In the genomic region with DNA sequence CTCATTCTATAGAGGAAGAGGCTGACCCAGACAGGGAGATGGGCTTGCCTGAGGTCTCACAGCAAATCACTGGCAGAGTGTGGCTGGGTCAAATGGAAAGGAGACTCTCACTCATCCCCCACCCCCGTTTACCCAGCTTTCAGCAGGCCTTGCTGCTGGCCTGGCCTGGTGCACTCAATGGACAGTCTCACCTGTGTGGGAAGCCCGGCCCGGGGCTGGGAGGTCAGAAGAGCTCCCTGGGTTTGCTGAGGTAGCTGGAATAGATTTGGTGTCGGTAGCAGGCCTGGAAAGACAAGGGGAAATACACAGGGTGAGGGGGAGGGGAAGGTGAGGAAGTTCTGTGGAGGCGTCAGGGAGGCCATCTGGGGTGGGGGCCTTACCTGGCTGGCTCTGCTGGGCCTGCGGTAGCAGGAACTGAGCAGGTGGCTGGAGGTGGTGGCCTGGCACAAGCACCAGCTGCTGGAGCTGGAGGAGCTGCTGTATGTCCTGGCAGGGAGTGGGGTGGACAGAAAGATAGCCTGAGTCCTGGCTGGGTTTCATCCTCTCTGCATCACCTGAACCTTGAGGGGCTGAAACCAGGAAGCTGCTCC, we compare ENCODE assay signal across 24 cellular contexts. TPM values are rescaled to one million over a fixed set of nuclear protein-coding genes. Genes with fewer than 3 reads are reported as not detected.
DNase-seq lines count a peak whose midpoint lies in the region; ATAC-seq, FAIRE-seq and TF ChIP-seq lines count a peak whose summit lies in the region.
"Had no signal": no experiment of that assay in that cellular context is flagged by ENCODE, and none has a peak within 500 bp of the region (broad histone marks: within the 10 kb centered on the region; RNA-seq: fewer than 3 reads in every experiment).

No MANE protein-coding gene starts in this region.

- no peak for TF ChIP-seq EP300 in H1 (IDR thresholded peaks at IDR 0.05; ENCODE audit: borderline replicate concordance in 1 of 2, low read depth in 2 of 2, low read length in 2 of 2)
- no peak for TF ChIP-seq EP300 in SK-N-SH (IDR thresholded peaks at IDR 0.05; ENCODE audit: borderline replicate concordance in 1 of 2, low read depth in 1 of 2, low read length in 1 of 2)

- TF ChIP-seq CTCF in GM23338 (conservative IDR thresholded peaks at IDR 0.05; ENCODE audit: low read depth in 2 of 2) (no peak), H1 (IDR thresholded peaks at IDR 0.05; ENCODE audit: control extremely low read depth in 1 of 3, insufficient read depth in 1 of 3, low read depth in 1 of 3, low read length in 3 of 3) (no peak), SK-N-SH (IDR thresholded peaks at IDR 0.05) (no peak)

- no peak for TF ChIP-seq RAD21 in H1 (IDR thresholded peaks at IDR 0.05 in 1 of 2, conservative IDR thresholded peaks at IDR 0.05 in 1 of 2; ENCODE audit: low read depth in 2 of 2, low read length in 2 of 2)
- TF ChIP-seq RAD21 in SK-N-SH (IDR thresholded peaks at IDR 0.05; ENCODE audit: low read length): no peak

- H3K27ac ChIP-seq in GM23338 (ENCODE audit: low read depth): no peak overlapping the region
- no peak overlapping the region for H3K27ac ChIP-seq in H1 (ENCODE audit: low read depth, low read length)
- H3K27ac ChIP-seq in trophoblast cell (ENCODE audit: low read depth, low read length): no peak overlapping the region
- H3K27ac ChIP-seq in SK-N-SH (ENCODE audit: low read depth in 2 of 2, low read length in 1 of 2): no peak overlapping the region
- H3K27ac ChIP-seq: GM23248, ovary had no signal

- ATAC-seq in GM23338: peak; percentile 4; the same call in 1 of the 3 replicates
- ATAC-seq: left ventricle myocardium superior, mucosa of descending colon had no signal

- no peaks in the 10 kb centered on the region for H3K36me3 ChIP-seq in GM23338 (ENCODE audit: insufficient read depth)
- no peaks in the 10 kb centered on the region for H3K36me3 ChIP-seq in H1 (ENCODE audit: control insufficient read depth in 2 of 4, insufficient read depth in 4 of 4, low read length in 3 of 4)
- no peaks in the 10 kb centered on the region for H3K36me3 ChIP-seq in trophoblast cell (ENCODE audit: control insufficient read depth in 1 of 2, insufficient read depth in 2 of 2, low read length in 2 of 2)
- H3K36me3 ChIP-seq in SK-N-SH (replicated peaks in 1 of 2; ENCODE audit: control insufficient read depth in 1 of 2, insufficient read depth in 2 of 2, low read length in 1 of 2): no peaks in the 10 kb centered on the region
- H3K36me3 ChIP-seq: ovary had no signal

- H3K9me2 ChIP-seq in GM23338 (ENCODE audit: insufficient read depth) (no peaks in the 10 kb centered on the region), SK-N-SH (no peaks in the 10 kb centered on the region)

- H3K23me2 ChIP-seq in H1 (ENCODE audit: low read depth, low read length): peaks cover 2% of the 10 kb centered on the region; the same call in 1 of the 2 replicates

- H3K9me3 Mint-ChIP-seq in GM23338: no peaks in the 10 kb centered on the region
- H3K9me3 Mint-ChIP-seq: activated CD4-positive, alpha-beta memory T cell treated with anti-CD3 and anti-CD28 coated beads for 36 hours; CD14-positive monocyte; nephron; type B pancreatic cell had no signal

- 0 out of 2 replicates have a peak, but pooled peaks cover 9% of the 10 kb centered on the region for H3F3A ChIP-seq in GM23338 (replicated peaks; ENCODE audit: low read depth)
- peaks cover 9% of the 10 kb centered on the region for H3F3A ChIP-seq in SK-N-SH (replicated peaks; ENCODE audit: insufficient read depth)

- H4K5ac ChIP-seq in H1 (ENCODE audit: insufficient read length, low read depth, low read length): no peak overlapping the region

- peaks cover 4% of the 10 kb centered on the region for H3K27me3 Mint-ChIP-seq in GM23338 (ENCODE audit: insufficient read depth, low read depth, poor library complexity)
- H3K27me3 Mint-ChIP-seq: activated CD4-positive, alpha-beta memory T cell treated with anti-CD3 and anti-CD28 coated beads for 36 hours; activated naive CD8-positive, alpha-beta T cell had no signal

- H3K4me3 ChIP-seq in GM23338 (no peak overlapping the region), H1 (ENCODE audit: extremely low read depth in 1 of 4, insufficient read depth in 2 of 4, low read depth in 3 of 4, low read length in 4 of 4) (no peak overlapping the region), trophoblast cell (ENCODE audit: low read depth, low read length) (peak overlapping the region; percentile 10), SK-N-SH (ENCODE audit: low read depth in 2 of 2, low read length in 1 of 2) (no peak overlapping the region)
- H3K4me3 ChIP-seq: GM23248, mucosa of descending colon, ovary had no signal

- H4K8ac ChIP-seq in H1 (ENCODE audit: extremely low read depth, insufficient read depth, low read length) (0 out of 2 replicates have a peak overlapping the region, but pooled peaks have one; percentile 11), trophoblast cell (ENCODE audit: low read depth, low read length) (no peak overlapping the region)

- peak overlapping the region; percentile 56 for H4K12ac ChIP-seq in trophoblast cell (ENCODE audit: low read depth, low read length)

- H3K23ac ChIP-seq in H1 (ENCODE audit: insufficient read length) (no peak overlapping the region), trophoblast cell (ENCODE audit: low read length) (no peak overlapping the region)

- H3K9me3 ChIP-seq in H1 (ENCODE audit: insufficient read depth in 2 of 2, low read depth in 1 of 2, low read length in 1 of 2): no peaks in the 10 kb centered on the region
- H3K9me3 ChIP-seq in trophoblast cell (ENCODE audit: insufficient read depth, low read depth, low read length): no peaks in the 10 kb centered on the region
- H3K9me3 ChIP-seq in SK-N-SH: no peaks in the 10 kb centered on the region
- H3K9me3 ChIP-seq: mucosa of descending colon, ovary had no signal

- no peak overlapping the region for H3K14ac ChIP-seq in H1 (ENCODE audit: insufficient read length)
- no peak overlapping the region for H3K14ac ChIP-seq in trophoblast cell (ENCODE audit: low read length)

- no peaks in the 10 kb centered on the region for H3K36me3 Mint-ChIP-seq in GM23338 (ENCODE audit: low read depth)
- H3K36me3 Mint-ChIP-seq: type B pancreatic cell had no signal

- H2BK120ac ChIP-seq in H1 (replicated peaks; ENCODE audit: low read depth, low read length): no peak overlapping the region
- no peak overlapping the region for H2BK120ac ChIP-seq in trophoblast cell (ENCODE audit: insufficient read depth, low read length, poor library complexity)

- TF ChIP-seq POLR2A in H1 (IDR thresholded peaks at IDR 0.05; ENCODE audit: control extremely low read depth in 1 of 2, low read depth in 2 of 2, low read length in 2 of 2): no peak

- H3K4ac ChIP-seq in H1 (replicated peaks; ENCODE audit: insufficient read length, low read depth, low read length): no peak overlapping the region
- no peak overlapping the region for H3K4ac ChIP-seq in trophoblast cell (ENCODE audit: low read depth, low read length)

- H4K91ac ChIP-seq in H1 (replicated peaks; ENCODE audit: insufficient read length, low read length) (peak overlapping the region; percentile 77), trophoblast cell (ENCODE audit: low read depth, low read length) (no peak overlapping the region)

- CTCF ChIA-PET in H1 (lab: Charles Lee; ENCODE audit: partially characterized antibody): interaction anchor here (0.6 to 3.8 kb wide), 11 partner anchors 10 to 130 kb away, joined by 3 to 42 read pairs (median 4); partner anchors contain the start of gene POU2F2
- CTCF ChIA-PET in SK-N-SH (lab: Yijun Ruan, JAX): interaction anchor here (0.7 to 3.3 kb wide), 7 partner anchors 9 to 145 kb away, joined by 3 to 24 read pairs (median 3); no protein-coding TSS in a partner anchor

- peak overlapping the region; percentile 63; the same call in 1 of the 2 replicates for H2AFZ ChIP-seq in GM23338
- peak overlapping the region; percentile 45; the same call in 1 of the 2 replicates for H2AFZ ChIP-seq in H1 (ENCODE audit: low read length)
- no peak overlapping the region for H2AFZ ChIP-seq in trophoblast cell (ENCODE audit: insufficient read depth, low read length, poor library complexity)
- H2AFZ ChIP-seq in SK-N-SH (ENCODE audit: low read depth): no peak overlapping the region
- H2AFZ ChIP-seq: GM23248 had no signal

- H3K79me2 ChIP-seq in GM23338 (replicated peaks; ENCODE audit: insufficient read depth) (no peaks in the 10 kb centered on the region), H1 (ENCODE audit: control insufficient read depth in 1 of 2, insufficient read depth in 2 of 2, low read length in 2 of 2) (no peaks in the 10 kb centered on the region), trophoblast cell (ENCODE audit: control insufficient read depth, insufficient read depth, low read length, poor library complexity) (no peaks in the 10 kb centered on the region), SK-N-SH (ENCODE audit: insufficient read depth) (no peaks in the 10 kb centered on the region)

- H3K18ac ChIP-seq in H1 (ENCODE audit: extremely low read depth, low read length): peak overlapping the region; percentile 24; the same call in 1 of the 2 replicates
- H3K18ac ChIP-seq in trophoblast cell (ENCODE audit: low read length): no peak overlapping the region

- H3K4me1 ChIP-seq in GM23338 (ENCODE audit: insufficient read depth) (peaks cover 8% of the 10 kb centered on the region; the same call in 1 of the 2 replicates), H1 (replicated peaks in 1 of 4; ENCODE audit: control insufficient read depth in 3 of 4, insufficient read depth in 4 of 4, low read length in 3 of 4) (peaks cover 0 to 17% (median 5%) of the 10 kb centered on the region in 4 experiments; a peak in 6 of 7 replicates), trophoblast cell (ENCODE audit: control insufficient read depth in 1 of 2, insufficient read depth in 2 of 2, low read length in 2 of 2) (peaks cover 0 to 2% of the 10 kb centered on the region in 2 experiments), SK-N-SH (ENCODE audit: control insufficient read depth in 1 of 2, insufficient read depth in 2 of 2, low read depth in 1 of 2, low read length in 1 of 2) (peaks cover 0 to 8% of the 10 kb centered on the region in 2 experiments; a peak in 1 of 4 replicates)

- 69% methylated on average over 6 of the region's 6 CpGs; no CpG with 5 or more reads in 1 of the 2 experiments for WGBS in H1 (ENCODE audit: extremely low coverage in 1 of 2, insufficient coverage in 1 of 2, insufficient read length in 1 of 2, insufficient replicate concordance in 2 of 2, low coverage in 1 of 2, low lambda C conversion rate in 2 of 2, missing lambda C conversion rate in 1 of 2), 2 experiments
- no CpG with 5 or more reads among the region's 6 CpGs for WGBS in trophoblast cell (ENCODE audit: extremely low coverage, insufficient coverage, insufficient read length)
- 76% methylated on average over 5 of the region's 6 CpGs for WGBS in SK-N-SH (ENCODE audit: low lambda C conversion rate)

- H2BK20ac ChIP-seq in H1 (ENCODE audit: low read length): no peak overlapping the region

- H2AK5ac ChIP-seq in H1 (ENCODE audit: low read depth, low read length) (no peak overlapping the region), trophoblast cell (ENCODE audit: low read length) (no peak overlapping the region)

- peak overlapping the region; percentile 88; the same call in 1 of the 2 replicates for H2BK15ac ChIP-seq in H1 (ENCODE audit: low read length)

- H3K9ac ChIP-seq in H1 (replicated peaks in 1 of 4; ENCODE audit: extremely low read depth in 1 of 4, low read depth in 3 of 4, low read length in 3 of 4) (no peak overlapping the region; a peak in 1 of 7 replicates), trophoblast cell (ENCODE audit: low read length) (no peak overlapping the region), SK-N-SH (no peak overlapping the region)
- H3K9ac ChIP-seq: GM23248 had no signal

- POLR2A ChIA-PET in H1 (lab: Charles Lee; ENCODE audit: partially characterized antibody) (interaction anchor here (0.8 to 1.6 kb wide), 4 partner anchors 10 to 100 kb away, joined by 3 to 10 read pairs (median 3); no protein-coding TSS in a partner anchor), SK-N-SH (lab: Yijun Ruan, JAX) (no interaction called here)

- no peak overlapping the region for H3K56ac ChIP-seq in H1 (replicated peaks; ENCODE audit: insufficient read length, low read depth, low read length)

- peak overlapping the region; percentile 38; the same call in 1 of the 2 replicates for H3K27ac Mint-ChIP-seq in GM23338
- H3K27ac Mint-ChIP-seq: activated CD4-positive, alpha-beta memory T cell treated with anti-CD3 and anti-CD28 coated beads for 36 hours; activated naive CD8-positive, alpha-beta T cell; nephron; type B pancreatic cell had no signal

- H3K4me2 ChIP-seq in GM23338 (peak overlapping the region; percentile 57), H1 (ENCODE audit: insufficient read depth in 1 of 2, low read depth in 2 of 2, low read length in 2 of 2) (no peak overlapping the region), trophoblast cell (ENCODE audit: low read length) (no peak overlapping the region), SK-N-SH (no peak overlapping the region)

- no peak for FAIRE-seq in H1 (lab: Jason Lieb, UNC)
- FAIRE-seq: GM12892, islet of Langerhans, small intestine had no signal

- DNase-seq in GM23338 (ENCODE audit: low spot score) (no peak), RPMI8226 (peak; percentile 84), H1 (ENCODE audit: low read depth in 1 of 2, low spot score in 2 of 2) (no peak), trophoblast cell (no peak), mesenteric fat pad (ENCODE audit: low spot score) (no peak), SK-N-SH (no peak), anterior cingulate cortex (lab: John Stamatoyannopoulos, UW) (no peak)
- DNase-seq: activated CD4-positive, alpha-beta memory T cell treated with anti-CD3 and anti-CD28 coated beads for 36 hours; activated effector memory CD4-positive, alpha-beta T cell treated with Interleukin-2 at 50 U/mL for 16 hours; aorta; GM23248; left ventricle myocardium superior; mucosa of descending colon; NCI-H1694; NCI-H524 treated with DMSO at 0.1 percent for 48 hours; ovary; small intestine had no signal

- peaks cover 15% of the 10 kb centered on the region for H3K4me1 Mint-ChIP-seq in GM23338
- H3K4me1 Mint-ChIP-seq: nephron had no signal

- no peak overlapping the region; the same call in 2 of the 3 replicates for H3K4me3 Mint-ChIP-seq in GM23338
- H3K4me3 Mint-ChIP-seq: activated CD4-positive, alpha-beta memory T cell treated with anti-CD3 and anti-CD28 coated beads for 36 hours; activated naive CD8-positive, alpha-beta T cell; CD14-positive monocyte; nephron; type B pancreatic cell had no signal

- H4K20me1 ChIP-seq in GM23338 (replicated peaks; ENCODE audit: insufficient read depth): no peaks in the 10 kb centered on the region
- peaks cover 0 to 1% of the 10 kb centered on the region in 2 experiments for H4K20me1 ChIP-seq in H1 (replicated peaks in 1 of 2; ENCODE audit: control insufficient read depth in 1 of 2, insufficient read depth in 2 of 2, low read length in 2 of 2)
- H4K20me1 ChIP-seq in SK-N-SH (ENCODE audit: insufficient read depth): no peaks in the 10 kb centered on the region

- H3K79me1 ChIP-seq in H1 (ENCODE audit: low read depth, low read length) (no peaks in the 10 kb centered on the region), trophoblast cell (ENCODE audit: low read length) (no peaks in the 10 kb centered on the region)

- H2BK12ac ChIP-seq in H1 (ENCODE audit: low read depth, low read length) (no peak overlapping the region), trophoblast cell (ENCODE audit: low read length) (peak overlapping the region; percentile 23)

- no peaks in the 10 kb centered on the region for H3K27me3 ChIP-seq in GM23338 (ENCODE audit: insufficient read depth)
- peaks cover 0 to 5% (median 2%) of the 10 kb centered on the region in 4 experiments; a peak in 3 of 7 replicates for H3K27me3 ChIP-seq in H1 (replicated peaks in 1 of 4; ENCODE audit: control insufficient read depth in 3 of 4, extremely low read depth in 1 of 4, insufficient read depth in 3 of 4, low read length in 3 of 4)
- no peaks in the 10 kb centered on the region for H3K27me3 ChIP-seq in trophoblast cell (ENCODE audit: insufficient read depth, low read length)
- no peaks in the 10 kb centered on the region for H3K27me3 ChIP-seq in SK-N-SH (ENCODE audit: insufficient read depth)
- H3K27me3 ChIP-seq: ovary had no signal

- H2BK5ac ChIP-seq in H1 (ENCODE audit: low read depth, low read length): no peak overlapping the region
- no peak overlapping the region for H2BK5ac ChIP-seq in trophoblast cell (ENCODE audit: low read depth, low read length, poor library complexity)

RNA-seq across cellular contexts. Expression of gene ZNF574, which starts 23.5 kb away (rescaled TPM):
- 50.8 and 61.2 TPM in 2 replicates for total RNA-seq in GM23338 (2014; rRNA removed; shearing (Covaris generic))
- polyA plus RNA-seq in GM23338 (2016; fragmentation: Nextera tagmentation; extraction: Ambion mirVana) (18.7 and 19.4 TPM in 2 replicates), H1 (2011; rRNA removed) (38.8 and 53.8 TPM in 2 replicates), SK-N-SH (2012; rRNA removed) (6.9 and 8.5 TPM in 2 replicates)
- total RNA-seq in H1 (2021; fragmentation: NEBNext Ultra II Directional; extraction: Animal tissue kit (Norgen Biotek cat#: 25700)): 27.0 and 28.6 TPM in 2 replicates
- polyA plus RNA-seq in H1 (2011; cell fraction: cytosol; rRNA removed): 27.7 TPM
- polyA plus RNA-seq in H1 (2011; cell fraction: nucleus; rRNA removed): 31.4 TPM
- polyA plus RNA-seq in H1 (2012, experiment 1 of 2): 12.2 to 27.2 TPM (median 24.2 TPM) in 4 replicates
- 22.8 TPM for polyA plus RNA-seq in H1 (2012, experiment 2 of 2)
- polyA plus RNA-seq in H1 (2013, experiment 1 of 2): 13.2 TPM
- 11.9 TPM for polyA plus RNA-seq in H1 (2013, experiment 2 of 2)
- 41.6 and 41.8 TPM in 2 replicates for polyA minus RNA-seq in H1 (2011; rRNA and poly(A)+ RNA removed)
- polyA minus RNA-seq in H1 (2011; cell fraction: cytosol; rRNA and poly(A)+ RNA removed): 35.7 TPM
- polyA minus RNA-seq in H1 (2011; cell fraction: nucleus; rRNA and poly(A)+ RNA removed): 29.8 TPM
- 9.1 and 9.8 TPM in 2 replicates for polyA plus RNA-seq in trophoblast cell (2013)
- total RNA-seq in mesenteric fat pad: 8.9 TPM
- 2.4 and 4.9 TPM in 2 replicates for polyA plus RNA-seq in SK-N-SH (2012; cell fraction: cytosol; rRNA removed)
- 6.9 and 7.4 TPM in 2 replicates for polyA plus RNA-seq in SK-N-SH (2012; cell fraction: nucleus; rRNA removed)

RNA-seq across cellular contexts. Expression of gene GRIK5, which starts 29.4 kb away (rescaled TPM):
- total RNA-seq in GM23338 (2014; rRNA removed; shearing (Covaris generic)): 34.3 and 42.5 TPM in 2 replicates
- 5.1 and 6.2 TPM in 2 replicates for polyA plus RNA-seq in GM23338 (2016; fragmentation: Nextera tagmentation; extraction: Ambion mirVana)
- 42.9 and 45.1 TPM in 2 replicates for total RNA-seq in H1 (2021; fragmentation: NEBNext Ultra II Directional; extraction: Animal tissue kit (Norgen Biotek cat#: 25700))
- polyA plus RNA-seq in H1 (2011; rRNA removed): 17.8 and 25.3 TPM in 2 replicates
- 14.1 TPM for polyA plus RNA-seq in H1 (2011; cell fraction: cytosol; rRNA removed)
- 57.6 TPM for polyA plus RNA-seq in H1 (2011; cell fraction: nucleus; rRNA removed)
- 29.3 to 50.3 TPM (median 45.8 TPM) in 4 replicates for polyA plus RNA-seq in H1 (2012, experiment 1 of 2)
- 31.9 TPM for polyA plus RNA-seq in H1 (2012, experiment 2 of 2)
- polyA plus RNA-seq in H1 (2013, experiment 1 of 2): 28.4 TPM
- polyA plus RNA-seq in H1 (2013, experiment 2 of 2): 28.1 TPM
- 23.8 and 25.7 TPM in 2 replicates for polyA minus RNA-seq in H1 (2011; rRNA and poly(A)+ RNA removed)
- 22.3 TPM for polyA minus RNA-seq in H1 (2011; cell fraction: cytosol; rRNA and poly(A)+ RNA removed)
- 21.2 TPM for polyA minus RNA-seq in H1 (2011; cell fraction: nucleus; rRNA and poly(A)+ RNA removed)
- 0.18 and 0.26 TPM in 2 replicates for polyA plus RNA-seq in trophoblast cell (2013)
- 0.80 TPM for total RNA-seq in mesenteric fat pad
- polyA plus RNA-seq in SK-N-SH (2012; rRNA removed): 0.71 and 2.4 TPM in 2 replicates
- polyA plus RNA-seq in SK-N-SH (2012; cell fraction: cytosol; rRNA removed): 0.85 and 1.7 TPM in 2 replicates
- polyA plus RNA-seq in SK-N-SH (2012; cell fraction: nucleus; rRNA removed): 3.7 and 4.4 TPM in 2 replicates
- total RNA-seq: dermis microvascular lymphatic vessel endothelial cell, GM23248 had no signal
- polyA plus RNA-seq: GM23248 had no signal

RNA-seq across cellular contexts. Expression of gene POU2F2, which starts 32.8 kb away (rescaled TPM):
- 2.3 and 2.4 TPM in 2 replicates for total RNA-seq in GM23338 (2014; rRNA removed; shearing (Covaris generic))
- polyA plus RNA-seq in GM23338 (2016; fragmentation: Nextera tagmentation; extraction: Ambion mirVana) (4.6 and 5.1 TPM in 2 replicates), H1 (2011; rRNA removed) (5.0 and 7.3 TPM in 2 replicates), SK-N-SH (2012; rRNA removed) (0.15 and 0.49 TPM in 2 replicates)
- 6.1 and 7.2 TPM in 2 replicates for total RNA-seq in H1 (2021; fragmentation: NEBNext Ultra II Directional; extraction: Animal tissue kit (Norgen Biotek cat#: 25700))
- 4.2 TPM for polyA plus RNA-seq in H1 (2011; cell fraction: cytosol; rRNA removed)
- polyA plus RNA-seq in H1 (2011; cell fraction: nucleus; rRNA removed): 22.7 TPM
- 6.2 to 8.0 TPM (median 7.3 TPM) in 4 replicates for polyA plus RNA-seq in H1 (2012, experiment 1 of 2)
- polyA plus RNA-seq in H1 (2012, experiment 2 of 2): 2.7 TPM
- polyA plus RNA-seq in H1 (2013, experiment 1 of 2): 14.6 TPM
- polyA plus RNA-seq in H1 (2013, experiment 2 of 2): 10.8 TPM
- 1.3 and 2.0 TPM in 2 replicates for polyA minus RNA-seq in H1 (2011; rRNA and poly(A)+ RNA removed)
- polyA minus RNA-seq in H1 (2011; cell fraction: cytosol; rRNA and poly(A)+ RNA removed): 1.3 TPM
- 5.9 TPM for polyA minus RNA-seq in H1 (2011; cell fraction: nucleus; rRNA and poly(A)+ RNA removed)
- 2.8 and 3.3 TPM in 2 replicates for polyA plus RNA-seq in trophoblast cell (2013)
- total RNA-seq in mesenteric fat pad: 2.7 TPM
- polyA plus RNA-seq in SK-N-SH (2012; cell fraction: cytosol; rRNA removed): 0.18 and 0.29 TPM in 2 replicates
- polyA plus RNA-seq in SK-N-SH (2012; cell fraction: nucleus; rRNA removed): 0.89 and 0.94 TPM in 2 replicates

Comparison
In these comparisons a context has a peak if more than half of its experiments do, and no peak if none do; other contexts are left out.
1. H2AFZ ChIP-seq: peak in GM23338 (single experiment) and H1 (single experiment); none in trophoblast cell (single experiment) and SK-N-SH (single experiment).
2. RNA of gene GRIK5, which starts 29.4 kb away (total RNA-seq): 42.9 to 45.1 TPM in H1 and 34.3 to 42.5 TPM in GM23338; 0.80 TPM in mesenteric fat pad (single experiment); every median in the first group is over 10 times any median in the second.